ENCODE assay signal across 1 cellular context in the genomic region with DNA sequence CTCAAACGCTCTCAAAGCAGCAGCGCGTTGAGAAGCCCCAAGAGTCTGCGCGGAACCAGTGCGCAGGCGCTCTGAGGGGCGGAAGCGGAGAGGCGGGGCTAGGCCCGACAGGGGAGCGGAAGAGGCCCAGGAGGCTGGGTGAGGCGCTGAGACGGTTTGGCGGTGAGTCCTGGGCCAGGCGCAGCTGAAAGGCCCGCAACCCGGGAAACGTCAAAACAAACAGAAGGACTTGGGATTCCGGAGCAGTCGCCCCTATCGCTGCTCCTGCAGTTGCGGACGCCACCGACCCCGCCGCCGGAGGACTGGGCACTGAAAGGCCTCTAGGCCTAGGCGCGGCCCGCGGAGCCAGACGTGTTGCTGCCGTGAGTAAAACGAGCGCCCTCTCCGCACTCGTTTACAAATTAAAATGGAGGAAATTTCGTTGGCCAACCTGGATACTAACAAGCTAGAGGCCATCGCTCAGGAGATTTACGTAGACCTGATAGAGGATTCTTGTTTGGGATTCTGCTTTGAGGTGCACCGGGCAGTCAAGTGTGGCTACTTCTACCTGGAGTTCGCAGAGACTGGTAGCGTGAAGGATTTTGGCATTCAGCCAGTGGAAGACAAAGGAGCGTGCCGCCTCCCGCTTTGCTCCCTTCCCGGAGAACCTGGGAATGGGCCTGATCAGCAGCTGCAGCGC.
TF ChIP-seq lines count a peak whose summit lies in the region.

A gene with protein sequence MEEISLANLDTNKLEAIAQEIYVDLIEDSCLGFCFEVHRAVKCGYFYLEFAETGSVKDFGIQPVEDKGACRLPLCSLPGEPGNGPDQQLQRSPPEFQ (plus strand): TSS at position 129 of the 679 bp plus-strand sequence. CDS start 278 bp downstream, at position 407.

TF ChIP-seq in HepG2, 621 proteins besides CTCF, POLR2A, EP300 and RAD21 (continued from another document and continues in another):
- TF ChIP-seq ZNF263 (CRISPR knock-in tag; IDR thresholded peaks at IDR 0.05), result no peak
- TF ChIP-seq ZNF138 (CRISPR knock-in tag; IDR thresholded peaks at IDR 0.05; ENCODE audit: low read depth), result no peak
- TF ChIP-seq ZFP36L2 (CRISPR knock-in tag; IDR thresholded peaks at IDR 0.05), result no peak
- TF ChIP-seq PRPF4 (IDR thresholded peaks at IDR 0.05; ENCODE audit: low read depth, low read length, poor library complexity, severe bottlenecking), result no peak
- no peak for TF ChIP-seq NCOA5 (CRISPR knock-in tag; IDR thresholded peaks at IDR 0.05)
- no peak for TF ChIP-seq THYN1 (CRISPR knock-in tag; IDR thresholded peaks at IDR 0.05; ENCODE audit: borderline replicate concordance, low read depth)
- no peak; the same call in 1 of the 2 replicates for TF ChIP-seq SNAI1 (CRISPR knock-in tag; IDR thresholded peaks at IDR 0.05; ENCODE audit: borderline replicate concordance)
- TF ChIP-seq, protein P1, sequence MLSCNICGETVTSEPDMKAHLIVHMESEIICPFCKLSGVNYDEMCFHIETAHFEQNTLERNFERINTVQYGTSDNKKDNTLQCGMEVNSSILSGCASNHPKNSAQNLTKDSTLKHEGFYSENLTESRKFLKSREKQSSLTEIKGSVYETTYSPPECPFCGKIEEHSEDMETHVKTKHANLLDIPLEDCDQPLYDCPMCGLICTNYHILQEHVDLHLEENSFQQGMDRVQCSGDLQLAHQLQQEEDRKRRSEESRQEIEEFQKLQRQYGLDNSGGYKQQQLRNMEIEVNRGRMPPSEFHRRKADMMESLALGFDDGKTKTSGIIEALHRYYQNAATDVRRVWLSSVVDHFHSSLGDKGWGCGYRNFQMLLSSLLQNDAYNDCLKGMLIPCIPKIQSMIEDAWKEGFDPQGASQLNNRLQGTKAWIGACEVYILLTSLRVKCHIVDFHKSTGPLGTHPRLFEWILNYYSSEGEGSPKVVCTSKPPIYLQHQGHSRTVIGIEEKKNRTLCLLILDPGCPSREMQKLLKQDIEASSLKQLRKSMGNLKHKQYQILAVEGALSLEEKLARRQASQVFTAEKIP (CRISPR knock-in tag; IDR thresholded peaks at IDR 0.05; ENCODE audit: borderline replicate concordance), result no peak
- peak; percentile 48 for TF ChIP-seq ZEB1 (IDR thresholded peaks at IDR 0.05; ENCODE audit: insufficient replicate concordance, low read depth)
- TF ChIP-seq GLI4 (CRISPR knock-in tag; IDR thresholded peaks at IDR 0.05; ENCODE audit: borderline replicate concordance), result peak; percentile 94; the same call in 1 of the 2 replicates
- TF ChIP-seq KLF6 (CRISPR knock-in tag; IDR thresholded peaks at IDR 0.05), result peak; percentile 91
- TF ChIP-seq MTF1 (CRISPR knock-in tag; IDR thresholded peaks at IDR 0.05), result no peak
- TF ChIP-seq GABPB1 (CRISPR knock-in tag; IDR thresholded peaks at IDR 0.05), result peak; percentile 95
- TF ChIP-seq KDM5A (IDR thresholded peaks at IDR 0.05; ENCODE audit: borderline replicate concordance, low read length), result peak; percentile 15; the same call in 1 of the 2 replicates
- no peak for TF ChIP-seq ZMYM2 (CRISPR knock-in tag; IDR thresholded peaks at IDR 0.05)
- TF ChIP-seq NPAS2 (CRISPR knock-in tag; IDR thresholded peaks at IDR 0.05; ENCODE audit: borderline replicate concordance), result no peak
- TF ChIP-seq, protein P2, sequence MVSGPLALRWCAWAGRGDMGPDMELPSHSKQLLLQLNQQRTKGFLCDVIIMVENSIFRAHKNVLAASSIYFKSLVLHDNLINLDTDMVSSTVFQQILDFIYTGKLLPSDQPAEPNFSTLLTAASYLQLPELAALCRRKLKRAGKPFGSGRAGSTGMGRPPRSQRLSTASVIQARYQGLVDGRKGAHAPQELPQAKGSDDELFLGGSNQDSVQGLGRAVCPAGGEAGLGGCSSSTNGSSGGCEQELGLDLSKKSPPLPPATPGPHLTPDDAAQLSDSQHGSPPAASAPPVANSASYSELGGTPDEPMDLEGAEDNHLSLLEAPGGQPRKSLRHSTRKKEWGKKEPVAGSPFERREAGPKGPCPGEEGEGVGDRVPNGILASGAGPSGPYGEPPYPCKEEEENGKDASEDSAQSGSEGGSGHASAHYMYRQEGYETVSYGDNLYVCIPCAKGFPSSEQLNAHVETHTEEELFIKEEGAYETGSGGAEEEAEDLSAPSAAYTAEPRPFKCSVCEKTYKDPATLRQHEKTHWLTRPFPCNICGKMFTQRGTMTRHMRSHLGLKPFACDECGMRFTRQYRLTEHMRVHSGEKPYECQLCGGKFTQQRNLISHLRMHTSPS (CRISPR knock-in tag; IDR thresholded peaks at IDR 0.05; ENCODE audit: low read depth), result no peak
- 0 out of 2 replicates have a peak, but pooled peaks have one; percentile 25 for TF ChIP-seq ZNF101 (CRISPR knock-in tag; IDR thresholded peaks at IDR 0.05; ENCODE audit: borderline replicate concordance, low read depth)
- TF ChIP-seq SYNCRIP (IDR thresholded peaks at IDR 0.05; ENCODE audit: insufficient read depth, low read depth, low read length), result no peak
- TF ChIP-seq, protein P3, sequence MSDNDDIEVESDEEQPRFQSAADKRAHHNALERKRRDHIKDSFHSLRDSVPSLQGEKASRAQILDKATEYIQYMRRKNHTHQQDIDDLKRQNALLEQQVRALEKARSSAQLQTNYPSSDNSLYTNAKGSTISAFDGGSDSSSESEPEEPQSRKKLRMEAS (IDR thresholded peaks at IDR 0.05), result no peak; the same call in 1 of the 2 replicates
- no peak for TF ChIP-seq KAT7 (CRISPR knock-in tag; IDR thresholded peaks at IDR 0.05; ENCODE audit: borderline replicate concordance)
- peak; percentile 96 for TF ChIP-seq KAT8 (CRISPR knock-in tag; IDR thresholded peaks at IDR 0.05)
- no peak for TF ChIP-seq CEBPB (IDR thresholded peaks at IDR 0.05; ENCODE audit: borderline replicate concordance, low read depth, low read length)
- TF ChIP-seq ZNF326 (CRISPR knock-in tag; IDR thresholded peaks at IDR 0.05; ENCODE audit: borderline replicate concordance), result no peak
- TF ChIP-seq MTF2 (CRISPR knock-in tag; IDR thresholded peaks at IDR 0.05; ENCODE audit: borderline replicate concordance), result peak; percentile 29; the same call in 1 of the 2 replicates
- TF ChIP-seq ATF7 (IDR thresholded peaks at IDR 0.05), result no peak
- no peak for TF ChIP-seq ATF7 (CRISPR knock-in tag; IDR thresholded peaks at IDR 0.05)
- TF ChIP-seq, protein P4, sequence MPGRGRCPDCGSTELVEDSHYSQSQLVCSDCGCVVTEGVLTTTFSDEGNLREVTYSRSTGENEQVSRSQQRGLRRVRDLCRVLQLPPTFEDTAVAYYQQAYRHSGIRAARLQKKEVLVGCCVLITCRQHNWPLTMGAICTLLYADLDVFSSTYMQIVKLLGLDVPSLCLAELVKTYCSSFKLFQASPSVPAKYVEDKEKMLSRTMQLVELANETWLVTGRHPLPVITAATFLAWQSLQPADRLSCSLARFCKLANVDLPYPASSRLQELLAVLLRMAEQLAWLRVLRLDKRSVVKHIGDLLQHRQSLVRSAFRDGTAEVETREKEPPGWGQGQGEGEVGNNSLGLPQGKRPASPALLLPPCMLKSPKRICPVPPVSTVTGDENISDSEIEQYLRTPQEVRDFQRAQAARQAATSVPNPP (CRISPR knock-in tag; IDR thresholded peaks at IDR 0.05), result peak; percentile 31; the same call in 1 of the 2 replicates
- TF ChIP-seq, protein P5, sequence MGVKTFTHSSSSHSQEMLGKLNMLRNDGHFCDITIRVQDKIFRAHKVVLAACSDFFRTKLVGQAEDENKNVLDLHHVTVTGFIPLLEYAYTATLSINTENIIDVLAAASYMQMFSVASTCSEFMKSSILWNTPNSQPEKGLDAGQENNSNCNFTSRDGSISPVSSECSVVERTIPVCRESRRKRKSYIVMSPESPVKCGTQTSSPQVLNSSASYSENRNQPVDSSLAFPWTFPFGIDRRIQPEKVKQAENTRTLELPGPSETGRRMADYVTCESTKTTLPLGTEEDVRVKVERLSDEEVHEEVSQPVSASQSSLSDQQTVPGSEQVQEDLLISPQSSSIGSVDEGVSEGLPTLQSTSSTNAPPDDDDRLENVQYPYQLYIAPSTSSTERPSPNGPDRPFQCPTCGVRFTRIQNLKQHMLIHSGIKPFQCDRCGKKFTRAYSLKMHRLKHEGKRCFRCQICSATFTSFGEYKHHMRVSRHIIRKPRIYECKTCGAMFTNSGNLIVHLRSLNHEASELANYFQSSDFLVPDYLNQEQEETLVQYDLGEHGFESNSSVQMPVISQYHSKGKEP (CRISPR knock-in tag; IDR thresholded peaks at IDR 0.05), result no peak
- no peak for TF ChIP-seq NFE2L2 (IDR thresholded peaks at IDR 0.05; ENCODE audit: low read length)
- peak; percentile 78; the same call in 1 of the 2 replicates for TF ChIP-seq ZNF350 (CRISPR knock-in tag; IDR thresholded peaks at IDR 0.05; ENCODE audit: borderline replicate concordance, low read depth)
- TF ChIP-seq RBFOX2 (IDR thresholded peaks at IDR 0.05; ENCODE audit: low read depth, low read length), result peak; percentile 89
- TF ChIP-seq ZNF484 (CRISPR knock-in tag; IDR thresholded peaks at IDR 0.05; ENCODE audit: borderline replicate concordance, low read depth), result no peak
- no peak for TF ChIP-seq TOPORS (CRISPR knock-in tag; IDR thresholded peaks at IDR 0.05)
- no peak for TF ChIP-seq TEAD2 (CRISPR knock-in tag; IDR thresholded peaks at IDR 0.05)
- no peak for TF ChIP-seq SIN3B (IDR thresholded peaks at IDR 0.05; ENCODE audit: low read length)
- TF ChIP-seq ZNF746 (CRISPR knock-in tag; IDR thresholded peaks at IDR 0.05), result no peak
- TF ChIP-seq ZNF607 (CRISPR knock-in tag; IDR thresholded peaks at IDR 0.05; ENCODE audit: borderline replicate concordance), result no peak; the same call in 1 of the 2 replicates
- peak; percentile 78 for TF ChIP-seq TAF15 (IDR thresholded peaks at IDR 0.05; ENCODE audit: low read depth, low read length, poor library complexity, severe bottlenecking)
- no peak for TF ChIP-seq NR3C1 (CRISPR knock-in tag; IDR thresholded peaks at IDR 0.05)
- TF ChIP-seq DPF2 (CRISPR knock-in tag; IDR thresholded peaks at IDR 0.05; ENCODE audit: borderline replicate concordance, low read depth), result no peak
- peak; percentile 92 for TF ChIP-seq KDM2A (CRISPR knock-in tag; IDR thresholded peaks at IDR 0.05; ENCODE audit: borderline replicate concordance, low read depth)
- TF ChIP-seq PRMT3 (CRISPR knock-in tag; IDR thresholded peaks at IDR 0.05; ENCODE audit: borderline replicate concordance, low read depth), result no peak
- TF ChIP-seq, protein P6, sequence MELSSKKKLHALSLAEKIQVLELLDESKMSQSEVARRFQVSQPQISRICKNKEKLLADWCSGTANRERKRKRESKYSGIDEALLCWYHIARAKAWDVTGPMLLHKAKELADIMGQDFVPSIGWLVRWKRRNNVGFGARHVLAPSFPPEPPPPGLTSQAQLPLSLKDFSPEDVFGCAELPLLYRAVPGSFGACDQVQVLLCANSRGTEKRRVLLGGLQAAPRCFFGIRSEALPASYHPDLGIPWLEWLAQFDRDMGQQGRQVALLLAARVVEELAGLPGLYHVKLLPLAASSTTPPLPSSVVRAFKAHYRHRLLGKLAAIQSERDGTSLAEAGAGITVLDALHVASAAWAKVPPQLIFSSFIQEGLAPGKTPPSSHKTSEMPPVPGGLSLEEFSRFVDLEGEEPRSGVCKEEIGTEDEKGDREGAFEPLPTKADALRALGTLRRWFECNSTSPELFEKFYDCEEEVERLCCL (CRISPR knock-in tag; IDR thresholded peaks at IDR 0.05; ENCODE audit: borderline replicate concordance), result peak; percentile 50; the same call in 1 of the 2 replicates
- TF ChIP-seq CREB1 (IDR thresholded peaks at IDR 0.05), result no peak
- 0 out of 2 replicates have a peak, but pooled peaks have one; percentile 26 for TF ChIP-seq CREB1 (CRISPR knock-in tag; IDR thresholded peaks at IDR 0.05)
- TF ChIP-seq ZSCAN22 (CRISPR knock-in tag; IDR thresholded peaks at IDR 0.05), result no peak
- no peak for TF ChIP-seq ZFP36L1 (CRISPR knock-in tag; IDR thresholded peaks at IDR 0.05)
- TF ChIP-seq ZNF121 (CRISPR knock-in tag; IDR thresholded peaks at IDR 0.05), result no peak
- TF ChIP-seq, protein P7, sequence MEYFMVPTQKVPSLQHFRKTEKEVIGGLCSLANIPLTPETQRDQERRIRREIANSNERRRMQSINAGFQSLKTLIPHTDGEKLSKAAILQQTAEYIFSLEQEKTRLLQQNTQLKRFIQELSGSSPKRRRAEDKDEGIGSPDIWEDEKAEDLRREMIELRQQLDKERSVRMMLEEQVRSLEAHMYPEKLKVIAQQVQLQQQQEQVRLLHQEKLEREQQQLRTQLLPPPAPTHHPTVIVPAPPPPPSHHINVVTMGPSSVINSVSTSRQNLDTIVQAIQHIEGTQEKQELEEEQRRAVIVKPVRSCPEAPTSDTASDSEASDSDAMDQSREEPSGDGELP (IDR thresholded peaks at IDR 0.05; ENCODE audit: borderline replicate concordance, low read depth), result peak; percentile 18; the same call in 1 of the 2 replicates
- TF ChIP-seq KDM5B (CRISPR knock-in tag; IDR thresholded peaks at IDR 0.05; ENCODE audit: borderline replicate concordance), result peak; percentile 80
- TF ChIP-seq REPIN1 (CRISPR knock-in tag; IDR thresholded peaks at IDR 0.05; ENCODE audit: borderline replicate concordance, low read depth), result peak; percentile 52; the same call in 1 of the 2 replicates
- no peak for TF ChIP-seq ZNF878 (CRISPR knock-in tag; IDR thresholded peaks at IDR 0.05)
- TF ChIP-seq, protein P8, sequence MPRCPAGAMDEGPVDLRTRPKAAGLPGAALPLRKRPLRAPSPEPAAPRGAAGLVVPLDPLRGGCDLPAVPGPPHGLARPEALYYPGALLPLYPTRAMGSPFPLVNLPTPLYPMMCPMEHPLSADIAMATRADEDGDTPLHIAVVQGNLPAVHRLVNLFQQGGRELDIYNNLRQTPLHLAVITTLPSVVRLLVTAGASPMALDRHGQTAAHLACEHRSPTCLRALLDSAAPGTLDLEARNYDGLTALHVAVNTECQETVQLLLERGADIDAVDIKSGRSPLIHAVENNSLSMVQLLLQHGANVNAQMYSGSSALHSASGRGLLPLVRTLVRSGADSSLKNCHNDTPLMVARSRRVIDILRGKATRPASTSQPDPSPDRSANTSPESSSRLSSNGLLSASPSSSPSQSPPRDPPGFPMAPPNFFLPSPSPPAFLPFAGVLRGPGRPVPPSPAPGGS (CRISPR knock-in tag; IDR thresholded peaks at IDR 0.05), result peak; percentile 77; the same call in 1 of the 2 replicates
- TF ChIP-seq ZNF572 (CRISPR knock-in tag; IDR thresholded peaks at IDR 0.05), result no peak
- TF ChIP-seq TGIF2 (CRISPR knock-in tag; IDR thresholded peaks at IDR 0.05), result peak; percentile 48; the same call in 1 of the 2 replicates
- TF ChIP-seq MYC (CRISPR knock-in tag; IDR thresholded peaks at IDR 0.05; ENCODE audit: borderline replicate concordance), result peak; percentile 66; the same call in 1 of the 2 replicates
